ENCODE assay signal across 16 cellular contexts in the genomic region with DNA sequence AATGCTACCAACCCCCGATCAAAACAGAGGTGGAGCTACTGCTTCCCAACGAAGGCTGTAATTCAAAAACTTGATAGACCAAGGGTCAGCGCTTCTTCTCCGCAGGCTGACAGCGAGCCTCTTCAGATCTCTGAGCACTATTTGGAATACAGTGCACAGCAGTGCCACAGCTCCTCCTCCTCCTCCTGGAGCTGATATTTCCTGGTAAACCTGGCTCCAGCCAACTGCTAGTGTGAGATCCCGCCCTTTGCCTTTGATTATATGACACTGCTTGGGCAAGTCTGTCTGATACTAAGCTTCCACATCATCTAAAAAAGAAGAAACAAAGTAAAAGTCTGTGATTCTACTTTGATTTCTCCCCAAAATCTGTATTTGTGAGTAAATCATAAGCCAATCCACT.
DNase-seq lines count a peak whose midpoint lies in the region; ATAC-seq and TF ChIP-seq lines count a peak whose summit lies in the region.
"Had no signal": no experiment of that assay in that cellular context is flagged by ENCODE, and none has a peak within 500 bp of the region (broad histone marks: within the 10 kb centered on the region; RNA-seq: fewer than 3 reads in every experiment).

No MANE protein-coding gene starts in this region.

- peaks cover 8% of the 10 kb centered on the region for H3K4me1 ChIP-seq in neural progenitor cell

- no peak overlapping the region for H3K9ac ChIP-seq in neural progenitor cell
- H3K9ac ChIP-seq: GM23248 had no signal

- CTCF ChIA-PET in WTC11 (lab: Charles Lee) = no interaction called here

- no peak overlapping the region for H3K27ac Mint-ChIP-seq in WTC11
- no peak overlapping the region for H3K27ac Mint-ChIP-seq in neural progenitor cell
- H3K27ac Mint-ChIP-seq: CD14-positive monocyte; CD8-positive, alpha-beta T cell; H9; IgD-negative memory B cell had no signal

- peak; percentile 6 for DNase-seq in DMS153 (lab: John Stamatoyannopoulos, UW)
- no peak for DNase-seq in DMS153 treated with DMSO at 0.1 percent for 48 hours (lab: John Stamatoyannopoulos, UW; ENCODE audit: unreplicated experiment)
- DNase-seq in WTC11 (ENCODE audit: low spot score) = no peak
- no peak for DNase-seq in neural progenitor cell (ENCODE audit: low spot score)
- DNase-seq in cerebellar nuclear complex (lab: John Stamatoyannopoulos, UW) = no peak
- no peak for DNase-seq in activated gamma-delta T cell treated with Interleukin-2 at 50 U/mL for 16 hours
- no peak for DNase-seq in nucleus accumbens (lab: John Stamatoyannopoulos, UW)
- DNase-seq: CD8-positive, alpha-beta T cell; COR-L47; DMS53; GM23248; H9 had no signal

- TF ChIP-seq CTCF in WTC11 (IDR thresholded peaks at IDR 0.05) = no peak
- no peak for TF ChIP-seq CTCF in neural progenitor cell (IDR thresholded peaks at IDR 0.05)

- peaks cover 24% of the 10 kb centered on the region for H3K4me1 Mint-ChIP-seq in WTC11
- peaks cover 3% of the 10 kb centered on the region for H3K4me1 Mint-ChIP-seq in neural progenitor cell
- H3K4me1 Mint-ChIP-seq: CD14-positive monocyte, IgD-negative memory B cell had no signal

- no peaks in the 10 kb centered on the region for H3K27me3 ChIP-seq in neural progenitor cell

- peak; percentile 65 for ATAC-seq in WTC11
- no peak for ATAC-seq in HG03342 (IDR thresholded peaks at IDR 0.05; ENCODE audit: unreplicated experiment)
- ATAC-seq: CD8-positive, alpha-beta T cell had no signal

- POLR2A ChIA-PET in WTC11 (lab: Charles Lee) = no interaction called here

- H3K27me3 Mint-ChIP-seq in WTC11 (ENCODE audit: low read depth) (no peaks in the 10 kb centered on the region), neural progenitor cell (ENCODE audit: insufficient read depth, low read depth) (no peaks in the 10 kb centered on the region)
- H3K27me3 Mint-ChIP-seq: IgD-negative memory B cell had no signal

- H3K9me3 Mint-ChIP-seq in WTC11 (peaks cover 8% of the 10 kb centered on the region), neural progenitor cell (no peaks in the 10 kb centered on the region)
- H3K9me3 Mint-ChIP-seq: H9 had no signal

- no peak overlapping the region for H3K27ac ChIP-seq in neural progenitor cell
- H3K27ac ChIP-seq: 22Rv1, GM23248 had no signal

- H2AFZ ChIP-seq in neural progenitor cell (replicated peaks) = peak overlapping the region; percentile 92
- H2AFZ ChIP-seq: GM23248 had no signal

- no peak overlapping the region for H3K4me3 ChIP-seq in neural progenitor cell
- H3K4me3 ChIP-seq: GM23248 had no signal

- H3K36me3 Mint-ChIP-seq in WTC11 (no peaks in the 10 kb centered on the region), neural progenitor cell (no peaks in the 10 kb centered on the region)
- H3K36me3 Mint-ChIP-seq: CD14-positive monocyte; CD8-positive, alpha-beta T cell; IgD-negative memory B cell had no signal

- no peaks in the 10 kb centered on the region for H3K36me3 ChIP-seq in neural progenitor cell

- H3K4me3 Mint-ChIP-seq in WTC11 (no peak overlapping the region), neural progenitor cell (no peak overlapping the region)
- H3K4me3 Mint-ChIP-seq: CD14-positive monocyte; CD8-positive, alpha-beta T cell; H9; IgD-negative memory B cell had no signal

- H3K4me2 ChIP-seq in neural progenitor cell = no peak overlapping the region

- H3K79me2 ChIP-seq in neural progenitor cell (ENCODE audit: low read depth) = no peaks in the 10 kb centered on the region

- H4K20me1 ChIP-seq in neural progenitor cell (ENCODE audit: low read depth) = no peaks in the 10 kb centered on the region

- H3K9me3 ChIP-seq in neural progenitor cell (ENCODE audit: low read depth) = no peaks in the 10 kb centered on the region

- H3F3A ChIP-seq in neural progenitor cell (ENCODE audit: low read depth) = no peaks in the 10 kb centered on the region

TF ChIP-seq in WTC11, 78 proteins besides CTCF, POLR2A, EP300 and RAD21:
- TF ChIP-seq GTF2I (CRISPR knock-in tag; conservative IDR thresholded peaks at IDR 0.05) (no peak), ZNF416 (CRISPR knock-in tag; IDR thresholded peaks at IDR 0.05) (no peak), NFYB (CRISPR knock-in tag; conservative IDR thresholded peaks at IDR 0.05; ENCODE audit: low read depth) (no peak), FOXJ3 (CRISPR knock-in tag; IDR thresholded peaks at IDR 0.05; ENCODE audit: borderline replicate concordance) (no peak), NFATC4 (CRISPR knock-in tag; IDR thresholded peaks at IDR 0.05) (no peak), MXD4 (CRISPR knock-in tag; IDR thresholded peaks at IDR 0.05; ENCODE audit: borderline replicate concordance) (no peak), SMAD4 (CRISPR knock-in tag; IDR thresholded peaks at IDR 0.05) (no peak)
- TF ChIP-seq, protein P1, sequence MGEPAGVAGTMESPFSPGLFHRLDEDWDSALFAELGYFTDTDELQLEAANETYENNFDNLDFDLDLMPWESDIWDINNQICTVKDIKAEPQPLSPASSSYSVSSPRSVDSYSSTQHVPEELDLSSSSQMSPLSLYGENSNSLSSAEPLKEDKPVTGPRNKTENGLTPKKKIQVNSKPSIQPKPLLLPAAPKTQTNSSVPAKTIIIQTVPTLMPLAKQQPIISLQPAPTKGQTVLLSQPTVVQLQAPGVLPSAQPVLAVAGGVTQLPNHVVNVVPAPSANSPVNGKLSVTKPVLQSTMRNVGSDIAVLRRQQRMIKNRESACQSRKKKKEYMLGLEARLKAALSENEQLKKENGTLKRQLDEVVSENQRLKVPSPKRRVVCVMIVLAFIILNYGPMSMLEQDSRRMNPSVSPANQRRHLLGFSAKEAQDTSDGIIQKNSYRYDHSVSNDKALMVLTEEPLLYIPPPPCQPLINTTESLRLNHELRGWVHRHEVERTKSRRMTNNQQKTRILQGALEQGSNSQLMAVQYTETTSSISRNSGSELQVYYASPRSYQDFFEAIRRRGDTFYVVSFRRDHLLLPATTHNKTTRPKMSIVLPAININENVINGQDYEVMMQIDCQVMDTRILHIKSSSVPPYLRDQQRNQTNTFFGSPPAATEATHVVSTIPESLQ (CRISPR knock-in tag; IDR thresholded peaks at IDR 0.05) = no peak
- TF ChIP-seq, protein P2, sequence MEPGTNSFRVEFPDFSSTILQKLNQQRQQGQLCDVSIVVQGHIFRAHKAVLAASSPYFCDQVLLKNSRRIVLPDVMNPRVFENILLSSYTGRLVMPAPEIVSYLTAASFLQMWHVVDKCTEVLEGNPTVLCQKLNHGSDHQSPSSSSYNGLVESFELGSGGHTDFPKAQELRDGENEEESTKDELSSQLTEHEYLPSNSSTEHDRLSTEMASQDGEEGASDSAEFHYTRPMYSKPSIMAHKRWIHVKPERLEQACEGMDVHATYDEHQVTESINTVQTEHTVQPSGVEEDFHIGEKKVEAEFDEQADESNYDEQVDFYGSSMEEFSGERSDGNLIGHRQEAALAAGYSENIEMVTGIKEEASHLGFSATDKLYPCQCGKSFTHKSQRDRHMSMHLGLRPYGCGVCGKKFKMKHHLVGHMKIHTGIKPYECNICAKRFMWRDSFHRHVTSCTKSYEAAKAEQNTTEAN (CRISPR knock-in tag; IDR thresholded peaks at IDR 0.05) = no peak
